8 cellular contexts compared by ENCODE assay signal in genomic region chr9:94166237-94167054, GRCh38.
DNase-seq lines count a peak whose midpoint lies in the region; ATAC-seq lines count a peak whose summit lies in the region.

No MANE protein-coding gene starts in this region.

- peak overlapping the region; percentile 94 for H2AK5ac ChIP-seq in mesenchymal stem cell (ENCODE audit: low read length, severe bottlenecking)

- peaks cover 32 to 44% of the 10 kb centered on the region in 2 donors for H3K4me1 Mint-ChIP-seq in effector memory CD8-positive, alpha-beta T cell (ENCODE audit: low read depth in 2 of 2)

- H3K4me3 ChIP-seq in mesenchymal stem cell (ENCODE audit: insufficient read depth in 1 of 2, low read depth in 1 of 2, low read length in 2 of 2) = peak overlapping the region; percentile 94 to 97

- H3K14ac ChIP-seq in mesenchymal stem cell (ENCODE audit: low read length in 2 of 2) = peak overlapping the region in 1 of 2 experiments; percentile 98

- H3K4me2 ChIP-seq in mesenchymal stem cell (ENCODE audit: low read length, poor library complexity, severe bottlenecking) = peak overlapping the region; percentile 45

- peaks cover 0 to 2% of the 10 kb centered on the region in 2 experiments for H3K36me3 ChIP-seq in mesenchymal stem cell (ENCODE audit: control insufficient read depth in 1 of 2, insufficient read depth in 2 of 2, low read depth in 1 of 2, low read length in 2 of 2)

- peak overlapping the region; percentile 99 for H3K4ac ChIP-seq in mesenchymal stem cell (ENCODE audit: low read depth in 1 of 2, low read length in 2 of 2)

- H3K9me3 Mint-ChIP-seq in effector memory CD8-positive, alpha-beta T cell = no peaks in the 10 kb centered on the region

- DNase-seq in COR-L47 (lab: John Stamatoyannopoulos, UW) (peak; percentile 99), HT-29 (ENCODE audit: low spot score) (peak; percentile 99), mesenchymal stem cell (peak; percentile 99)
- peak; percentile 93 for DNase-seq in NK-92 treated with Interleukin-12 subunit alpha and Interleukin-12 subunit beta, amount 100 ng/mL, for 24 hours (lab: John Stamatoyannopoulos, UW)
- DNase-seq in activated CD8-positive, alpha-beta memory T cell treated with anti-CD3 and anti-CD28 coated beads for 48 hours (ENCODE audit: low read depth in 2 of 3, low spot score in 2 of 3) = peak; percentile 52 to 89 (median 88)
- DNase-seq in effector memory CD8-positive, alpha-beta T cell = peak; percentile 89 to 91 (median 90)
- peak; percentile 91 for DNase-seq in stimulated activated CD8-positive, alpha-beta memory T cell treated with anti-CD3 and anti-CD28 coated beads, Interleukin-12 subunit alpha, Interleukin-12 subunit beta, amount 100 ng/mL, for 24 hours (ENCODE audit: extremely low read depth)

- ATAC-seq in GM21360 (IDR thresholded peaks at IDR 0.05; ENCODE audit: unreplicated experiment) = peak; percentile 54
- peak; percentile 59 for ATAC-seq in effector memory CD8-positive, alpha-beta T cell (replicated peaks)

- peak overlapping the region in 1 of 2 experiments; percentile 14 for H3K23ac ChIP-seq in mesenchymal stem cell (ENCODE audit: low read length in 2 of 2)

- peak overlapping the region; percentile 100 for H4K91ac ChIP-seq in mesenchymal stem cell (ENCODE audit: low read length)

- H3K4me1 ChIP-seq in mesenchymal stem cell (ENCODE audit: control insufficient read depth, insufficient read depth, low read depth, low read length) = peaks cover 4% of the 10 kb centered on the region

- H3K9me3 ChIP-seq in mesenchymal stem cell (ENCODE audit: control insufficient read depth, low read length) = no peaks in the 10 kb centered on the region

- peak overlapping the region; percentile 100 for H2BK15ac ChIP-seq in mesenchymal stem cell (ENCODE audit: low read depth, poor library complexity, severe bottlenecking)

- no peaks in the 10 kb centered on the region for H3K27me3 Mint-ChIP-seq in effector memory CD8-positive, alpha-beta T cell

- peak overlapping the region; percentile 97 for H2BK120ac ChIP-seq in mesenchymal stem cell (ENCODE audit: low read depth, low read length)

- H2BK12ac ChIP-seq in mesenchymal stem cell (ENCODE audit: low read length in 2 of 2) = peak overlapping the region in 1 of 2 experiments; percentile 44

- H4K8ac ChIP-seq in mesenchymal stem cell (ENCODE audit: low read length) = peak overlapping the region; percentile 99

- H3K4me3 Mint-ChIP-seq in effector memory CD8-positive, alpha-beta T cell = peak overlapping the region; percentile 87 to 88

- peak overlapping the region; percentile 99 to 100 for H3K18ac ChIP-seq in mesenchymal stem cell (ENCODE audit: low read depth in 1 of 2, low read length in 2 of 2)

- H3K27ac Mint-ChIP-seq in effector memory CD8-positive, alpha-beta T cell = peak overlapping the region; percentile 95

- peak overlapping the region; percentile 85 for H2AFZ ChIP-seq in mesenchymal stem cell (ENCODE audit: low read depth, low read length)

- peak overlapping the region; percentile 92 for H3K27ac ChIP-seq in mesenchymal stem cell (ENCODE audit: low read length, poor library complexity, severe bottlenecking)

- peaks cover 13% of the 10 kb centered on the region for H3K36me3 Mint-ChIP-seq in effector memory CD8-positive, alpha-beta T cell (ENCODE audit: insufficient read depth)

- peak overlapping the region; percentile 100 for H2BK5ac ChIP-seq in mesenchymal stem cell (ENCODE audit: low read depth, low read length, poor library complexity, severe bottlenecking)

- under 1% methylated on average over 66 of the region's 100 CpGs for WGBS in mesenchymal stem cell

- peak overlapping the region; percentile 94 for H3K9ac ChIP-seq in mesenchymal stem cell (ENCODE audit: low read length)

- H3K27me3 ChIP-seq in mesenchymal stem cell (ENCODE audit: control insufficient read depth in 1 of 2, insufficient read depth in 1 of 2, low read length in 2 of 2) = no peaks in the 10 kb centered on the region

- H3K79me1 ChIP-seq in mesenchymal stem cell (replicated peaks; ENCODE audit: low read length, poor library complexity, severe bottlenecking) = peaks cover 2% of the 10 kb centered on the region

Comparison
In these comparisons a context has a peak if more than half of its experiments do, and no peak if none do; other contexts are left out.
1. Peak in every context shown above with its lines: DNase-seq, ATAC-seq, H3K4me3 ChIP-seq and H3K27ac ChIP-seq.